Comparison of ENCODE assay signal across 17 cellular contexts in genomic region chr7:149245744-149246143, GRCh38. TPM values are rescaled to one million over a fixed set of nuclear protein-coding genes. Genes with fewer than 3 reads are reported as not detected.
DNase-seq lines count a peak whose midpoint lies in the region; ATAC-seq and TF ChIP-seq lines count a peak whose summit lies in the region.
"Had no signal": no experiment of that assay in that cellular context is flagged by ENCODE, and none has a peak within 500 bp of the region (broad histone marks: within the 10 kb centered on the region; RNA-seq: fewer than 3 reads in every experiment).

No MANE protein-coding gene starts in this region.

- 84% methylated on average over 5 of the region's 5 CpGs for WGBS in hepatocyte (ENCODE audit: low lambda C conversion rate, missing lambda C conversion rate)

- peak overlapping the region; percentile 80 for H3K27ac Mint-ChIP-seq in activated T-helper 1 cell treated with anti-CD3 and anti-CD28 coated beads, Interleukin-12 subunit alpha, Interleukin-12 subunit beta, Interleukin-2, Interleukin-4 antibody, amounts not matched to agents 30 ng/mL and 10 ng/mL and 1 ng/mL, durations not matched to agents 14 hours and 24 hours and 36 hours

- no peak overlapping the region for H2AFZ ChIP-seq in hepatocyte

- H3K4me2 ChIP-seq in hepatocyte: no peak overlapping the region

- intact Hi-C loops in activated T-helper 1 cell treated with anti-CD3 and anti-CD28 coated beads, Interleukin-12 subunit alpha, Interleukin-12 subunit beta, Interleukin-2, Interleukin-4 antibody, amounts not matched to agents 30 ng/mL and 10 ng/mL and 1 ng/mL, durations not matched to agents 14 hours and 24 hours and 36 hours (cut with micrococcal nuclease): loop anchor here (5.0 kb wide), 2 partner anchors 38 to 98 kb away; partner anchors contain the start of gene ZNF398

- TF ChIP-seq CTCF in AG04450 (IDR thresholded peaks at IDR 0.05; ENCODE audit: low read depth, low read length): no peak
- no peak for TF ChIP-seq CTCF in hepatocyte (IDR thresholded peaks at IDR 0.05; ENCODE audit: poor library complexity)

- peaks cover 80% of the 10 kb centered on the region for H3K79me2 ChIP-seq in hepatocyte

- CTCF ChIA-PET in AG04450 (lab: Charles Lee): interaction anchor here (1.1 to 1.4 kb wide), 2 partner anchors 16 to 119 kb away, joined by 3 to 5 read pairs; no protein-coding TSS in a partner anchor

- no peaks in the 10 kb centered on the region for H3K27me3 Mint-ChIP-seq in activated T-helper 1 cell treated with anti-CD3 and anti-CD28 coated beads, Interleukin-12 subunit alpha, Interleukin-12 subunit beta, Interleukin-2, Interleukin-4 antibody, amounts not matched to agents 30 ng/mL and 10 ng/mL and 1 ng/mL, durations not matched to agents 14 hours and 24 hours and 36 hours (ENCODE audit: insufficient read depth)

- ATAC-seq in GM18870 (IDR thresholded peaks at IDR 0.05; ENCODE audit: unreplicated experiment) (peak; percentile 26), HG02885 (IDR thresholded peaks at IDR 0.05; ENCODE audit: poor library complexity, unreplicated experiment) (peak; percentile 18), GM21576 (IDR thresholded peaks at IDR 0.05; ENCODE audit: unreplicated experiment) (no peak), HG03469 (IDR thresholded peaks at IDR 0.05; ENCODE audit: unreplicated experiment) (no peak)
- ATAC-seq: left lung, Right ventricle myocardium inferior had no signal

- no peak overlapping the region for H3K4me3 Mint-ChIP-seq in activated T-helper 1 cell treated with anti-CD3 and anti-CD28 coated beads, Interleukin-12 subunit alpha, Interleukin-12 subunit beta, Interleukin-2, Interleukin-4 antibody, amounts not matched to agents 30 ng/mL and 10 ng/mL and 1 ng/mL, durations not matched to agents 14 hours and 24 hours and 36 hours

- H3K36me3 ChIP-seq in hepatocyte (replicated peaks; ENCODE audit: insufficient read depth, low read depth): no peaks in the 10 kb centered on the region

- H3K27me3 ChIP-seq in AG04450 (ENCODE audit: control insufficient read depth, insufficient read depth, low read length): no peaks in the 10 kb centered on the region
- no peaks in the 10 kb centered on the region for H3K27me3 ChIP-seq in hepatocyte
- H3K27me3 ChIP-seq: left lung, upper lobe of left lung had no signal

- POLR2A ChIA-PET in AG04450 (lab: Yijun Ruan, JAX): interaction anchor here (1.6 kb wide), 1 partner anchor 16 kb away, joined by 3 read pairs; the partner anchor contains the start of gene ZNF783

- H3K4me1 Mint-ChIP-seq in activated T-helper 1 cell treated with anti-CD3 and anti-CD28 coated beads, Interleukin-12 subunit alpha, Interleukin-12 subunit beta, Interleukin-2, Interleukin-4 antibody, amounts not matched to agents 30 ng/mL and 10 ng/mL and 1 ng/mL, durations not matched to agents 14 hours and 24 hours and 36 hours (ENCODE audit: low read depth): peaks cover 42% of the 10 kb centered on the region

- H3K9me3 ChIP-seq in AG04450 (ENCODE audit: control insufficient read depth, insufficient read depth, low read length) (peaks cover 5% of the 10 kb centered on the region), hepatocyte (ENCODE audit: low read depth) (no peaks in the 10 kb centered on the region)
- H3K9me3 ChIP-seq: upper lobe of left lung had no signal

- H3K4me3 ChIP-seq in AG04450 (ENCODE audit: low read depth, low read length): no peak overlapping the region
- no peak overlapping the region for H3K4me3 ChIP-seq in hepatocyte
- H3K4me3 ChIP-seq: left lung, upper lobe of left lung had no signal

- peaks cover 4% of the 10 kb centered on the region for H3K4me1 ChIP-seq in hepatocyte (ENCODE audit: insufficient read depth)

- H3K27ac ChIP-seq in AG04450 (ENCODE audit: low read depth, low read length) (peak overlapping the region; percentile 35), hepatocyte (no peak overlapping the region)
- H3K27ac ChIP-seq: left lung, upper lobe of left lung had no signal

- peaks cover 18% of the 10 kb centered on the region for H4K20me1 ChIP-seq in hepatocyte (ENCODE audit: insufficient read depth, poor library complexity, severe bottlenecking)

- H3K9me3 Mint-ChIP-seq in activated T-helper 1 cell treated with anti-CD3 and anti-CD28 coated beads, Interleukin-12 subunit alpha, Interleukin-12 subunit beta, Interleukin-2, Interleukin-4 antibody, amounts not matched to agents 30 ng/mL and 10 ng/mL and 1 ng/mL, durations not matched to agents 14 hours and 24 hours and 36 hours: peaks cover 6% of the 10 kb centered on the region

- DNase-seq in AG04450 (ENCODE audit: low read depth, low spot score): no peak
- DNase-seq in activated T-helper 1 cell treated with anti-CD3 and anti-CD28 coated beads, Interleukin-12 subunit alpha, Interleukin-12 subunit beta, Interleukin-2, Interleukin-4 antibody, amounts not matched to agents 30 ng/mL and 10 ng/mL and 1 ng/mL, durations not matched to agents 14 hours and 24 hours and 36 hours (ENCODE audit: low spot score): no peak
- DNase-seq in hepatocyte (ENCODE audit: low spot score): no peak
- DNase-seq in MV-4-11 (lab: John Stamatoyannopoulos, UW): no peak
- DNase-seq: amniotic stem cell, DMS153, hippocampal formation, MM.1S, NCI-H2029, T1000, upper lobe of left lung had no signal

- H3K9me2 ChIP-seq in hepatocyte (replicated peaks; ENCODE audit: insufficient read depth): no peaks in the 10 kb centered on the region

- H3K36me3 Mint-ChIP-seq in activated T-helper 1 cell treated with anti-CD3 and anti-CD28 coated beads, Interleukin-12 subunit alpha, Interleukin-12 subunit beta, Interleukin-2, Interleukin-4 antibody, amounts not matched to agents 30 ng/mL and 10 ng/mL and 1 ng/mL, durations not matched to agents 14 hours and 24 hours and 36 hours (ENCODE audit: low read depth): peaks cover 18% of the 10 kb centered on the region

RNA-seq across cellular contexts. Expression of gene ZNF212, which starts 6.3 kb away (rescaled TPM):
- polyA plus RNA-seq in AG04450 (2011; rRNA removed) (4.1 and 4.2 TPM in 2 replicates), hepatocyte (9.9 and 11.9 TPM in 2 replicates)
- polyA minus RNA-seq in AG04450 (2011; rRNA and poly(A)+ RNA removed): 4.5 and 4.6 TPM in 2 replicates
- 15.0 and 17.8 TPM in 2 replicates for total RNA-seq in activated T-helper 1 cell treated with anti-CD3 and anti-CD28 coated beads, Interleukin-12 subunit alpha, Interleukin-12 subunit beta, Interleukin-2, Interleukin-4 antibody, amounts not matched to agents 30 ng/mL and 10 ng/mL and 1 ng/mL, durations not matched to agents 14 hours and 24 hours and 36 hours
- 3.3 and 4.6 TPM in 2 replicates for total RNA-seq in hepatocyte

RNA-seq across cellular contexts. Expression of gene ZNF783, which starts 16.3 kb away (rescaled TPM):
- polyA plus RNA-seq in AG04450 (2011; rRNA removed) (5.2 TPM in 2 replicates), hepatocyte (7.8 and 8.6 TPM in 2 replicates)
- 6.5 and 8.5 TPM in 2 replicates for polyA minus RNA-seq in AG04450 (2011; rRNA and poly(A)+ RNA removed)
- total RNA-seq in activated T-helper 1 cell treated with anti-CD3 and anti-CD28 coated beads, Interleukin-12 subunit alpha, Interleukin-12 subunit beta, Interleukin-2, Interleukin-4 antibody, amounts not matched to agents 30 ng/mL and 10 ng/mL and 1 ng/mL, durations not matched to agents 14 hours and 24 hours and 36 hours: 24.1 and 25.6 TPM in 2 replicates
- total RNA-seq in hepatocyte: 6.5 and 7.9 TPM in 2 replicates

RNA-seq across cellular contexts. Expression of gene ZNF282, which starts 50.4 kb away (rescaled TPM):
- polyA plus RNA-seq in AG04450 (2011; rRNA removed) (8.2 and 9.9 TPM in 2 replicates), hepatocyte (5.8 and 10.8 TPM in 2 replicates)
- 14.8 and 16.8 TPM in 2 replicates for polyA minus RNA-seq in AG04450 (2011; rRNA and poly(A)+ RNA removed)
- 49.4 and 55.8 TPM in 2 replicates for total RNA-seq in activated T-helper 1 cell treated with anti-CD3 and anti-CD28 coated beads, Interleukin-12 subunit alpha, Interleukin-12 subunit beta, Interleukin-2, Interleukin-4 antibody, amounts not matched to agents 30 ng/mL and 10 ng/mL and 1 ng/mL, durations not matched to agents 14 hours and 24 hours and 36 hours
- 16.0 and 16.7 TPM in 2 replicates for total RNA-seq in hepatocyte

Comparison
In these comparisons a context has a peak if more than half of its experiments do, and no peak if none do; other contexts are left out.
1. ATAC-seq: peak in GM18870 (single experiment) and HG02885 (single experiment); none in GM21576 (single experiment) and HG03469 (single experiment).